27 cellular contexts compared by ENCODE assay signal in the genomic region with DNA sequence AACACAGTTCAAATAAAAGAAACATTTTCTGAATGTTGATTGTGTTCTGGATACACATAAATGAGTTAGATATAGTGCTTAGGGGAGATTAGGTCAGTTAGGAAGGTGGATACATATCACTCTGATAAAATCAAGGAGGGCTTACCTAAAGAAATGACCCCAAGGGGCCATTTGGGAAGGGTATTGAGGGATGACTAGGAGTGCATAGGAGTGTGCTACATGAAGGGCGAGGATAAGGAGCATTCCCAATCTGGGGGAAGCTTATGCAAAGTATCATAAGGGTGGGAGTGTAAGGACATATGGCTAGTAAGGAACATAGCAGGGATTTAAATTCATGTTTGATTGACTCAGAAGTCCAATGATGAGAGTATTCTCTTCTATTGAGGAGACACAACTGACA.
"Had no signal": no experiment of that assay in that cellular context is flagged by ENCODE, and none has a peak within 500 bp of the region (broad histone marks: within the 10 kb centered on the region; RNA-seq: fewer than 3 reads in every experiment).

No MANE protein-coding gene starts in this region.

- H3K9me3 ChIP-seq: esophagus squamous epithelium, gastrocnemius medialis, heart right ventricle, left lung, lower lobe of right lung, mucosa of descending colon had no signal

- H3K27me3 ChIP-seq: esophagus squamous epithelium, left lung had no signal

- H3K27ac ChIP-seq: coronary artery, epithelial cell of prostate, esophagus squamous epithelium, gastrocnemius medialis, left lung, lower lobe of right lung had no signal

- H3K9me3 Mint-ChIP-seq: effector memory CD8-positive, alpha-beta T cell; endodermal cell; mesothelial cell of epicardium had no signal

- H3K27ac Mint-ChIP-seq: effector memory CD8-positive, alpha-beta T cell; endodermal cell; mesothelial cell of epicardium; naive B cell had no signal

- H3K36me3 ChIP-seq: esophagus squamous epithelium, gastrocnemius medialis, heart right ventricle, left lung, lower lobe of right lung had no signal

- DNase-seq: dermis blood vessel endothelial cell; effector CD8-positive, alpha-beta T cell; effector memory CD8-positive, alpha-beta T cell; endodermal cell; erythroblast; esophagus squamous epithelium; foreskin fibroblast; foreskin melanocyte; gastrocnemius medialis; glutamatergic neuron; hippocampal formation; left cardiac atrium; left lung; left ventricle myocardium superior; lower lobe of right lung; mesenchymal stem cell; mucosa of descending colon; naive B cell had no signal

- H3K4me1 Mint-ChIP-seq: naive B cell had no signal

- H3K36me3 Mint-ChIP-seq: mesothelial cell of epicardium, naive B cell had no signal

- ATAC-seq: effector memory CD8-positive, alpha-beta T cell; esophagus mucosa; gastrocnemius medialis; lower lobe of right lung; mucosa of descending colon had no signal

- H3K4me3 ChIP-seq: coronary artery, esophagus squamous epithelium, gastrocnemius medialis, heart right ventricle, left lung, lower lobe of right lung, mucosa of descending colon had no signal

- H3K4me1 ChIP-seq: esophagus squamous epithelium, gastrocnemius medialis, left lung, lower lobe of right lung had no signal

- FAIRE-seq: colon, endometrium, islet of Langerhans, keratinocyte had no signal

- H3K4me3 Mint-ChIP-seq: effector memory CD8-positive, alpha-beta T cell; endodermal cell; mesothelial cell of epicardium; naive B cell had no signal
